Comparison of ENCODE assay signal across 8 cellular contexts in genomic region chr21:31731112-31731801, GRCh38. TPM values are rescaled to one million over a fixed set of nuclear protein-coding genes. Genes with fewer than 3 reads are reported as not detected.
DNase-seq lines count a peak whose midpoint lies in the region; ATAC-seq lines count a peak whose summit lies in the region.

No MANE protein-coding gene starts in this region.

- peak overlapping the region; percentile 69 for H3K4me3 ChIP-seq in mesendoderm (ENCODE audit: low read length)

- no peak overlapping the region for H2BK15ac ChIP-seq in mesendoderm (replicated peaks; ENCODE audit: low read depth)

- peak overlapping the region; percentile 97 for H3K23ac ChIP-seq in mesendoderm (ENCODE audit: low read length)

- peak overlapping the region; percentile 99 for H3K18ac ChIP-seq in mesendoderm (ENCODE audit: low read length)

- peak overlapping the region; percentile 64 for H3K4ac ChIP-seq in mesendoderm (ENCODE audit: low read depth, low read length)

- H3K56ac ChIP-seq in mesendoderm (ENCODE audit: low read length), result peak overlapping the region; percentile 97

- H4K8ac ChIP-seq in mesendoderm (ENCODE audit: low read depth, low read length), result peak overlapping the region; percentile 42

- H3K4me1 ChIP-seq in ES-I3 (ENCODE audit: insufficient read depth, low read length) (peaks cover 24% of the 10 kb centered on the region), mesendoderm (ENCODE audit: control insufficient read depth, low read depth, low read length) (peaks cover 14% of the 10 kb centered on the region)

- H3K27ac ChIP-seq in mesendoderm (ENCODE audit: low read depth, low read length), result peak overlapping the region; percentile 97

- H3K36me3 ChIP-seq in ES-I3 (ENCODE audit: insufficient read depth, low read length) (no peaks in the 10 kb centered on the region), mesendoderm (ENCODE audit: control insufficient read depth, insufficient read depth, low read length) (no peaks in the 10 kb centered on the region)

- DNase-seq in Kasumi-1 (lab: John Stamatoyannopoulos, UW) (peak; percentile 13 to 38), ecto neural progenitor cell (ENCODE audit: low spot score) (peak; percentile 78), mesendoderm (peak; percentile 72), foreskin melanocyte (no peak)
- peak; percentile 43 to 44 for DNase-seq in activated CD4-positive, alpha-beta T cell treated with anti-CD3 and anti-CD28 coated beads, Interleukin-2, amount 50 U/mL, for 4 hours
- DNase-seq in stimulated activated CD8-positive, alpha-beta memory T cell treated with anti-CD3 and anti-CD28 coated beads, Interleukin-4, amount 100 ng/mL, for 24 hours (ENCODE audit: low read depth), result peak; percentile 28

- H2BK5ac ChIP-seq in mesendoderm (ENCODE audit: low read length), result peak overlapping the region; percentile 55

- H3K79me1 ChIP-seq in mesendoderm (ENCODE audit: low read length), result peaks cover 7% of the 10 kb centered on the region

- H4K5ac ChIP-seq in mesendoderm (ENCODE audit: low read length), result no peak overlapping the region

- peaks cover 50% of the 10 kb centered on the region for H3K79me2 ChIP-seq in mesendoderm (ENCODE audit: control insufficient read depth, insufficient read depth, low read length)

- H2BK120ac ChIP-seq in mesendoderm (ENCODE audit: low read depth, low read length), result peak overlapping the region; percentile 68

- WGBS in mesendoderm (ENCODE audit: extremely low coverage, insufficient coverage, low lambda C conversion rate), result no CpG with 5 or more reads among the region's 74 CpGs

- no peaks in the 10 kb centered on the region for H3K27me3 ChIP-seq in mesendoderm (ENCODE audit: insufficient read depth, low read length, poor library complexity)

- H2AK5ac ChIP-seq in mesendoderm (ENCODE audit: low read length), result no peak overlapping the region

- peak; percentile 20 for ATAC-seq in GM21619 (IDR thresholded peaks at IDR 0.05; ENCODE audit: unreplicated experiment)

- no peaks in the 10 kb centered on the region for H3K9me3 ChIP-seq in ES-I3 (ENCODE audit: control insufficient read depth, insufficient read depth, low read length)

- H3K4me2 ChIP-seq in mesendoderm (ENCODE audit: low read length), result peak overlapping the region; percentile 23

- H3K9ac ChIP-seq in ES-I3 (ENCODE audit: low read depth, low read length) (peak overlapping the region; percentile 97), mesendoderm (ENCODE audit: low read length) (peak overlapping the region; percentile 97)

RNA-seq across cellular contexts. Expression of gene SCAF4, which starts 0.7 kb away (rescaled TPM):
- polyA plus RNA-seq in mesendoderm (2013, experiment 1 of 2), result 40.1 TPM
- polyA plus RNA-seq in mesendoderm (2013, experiment 2 of 2), result 39.8 TPM
